In the genomic region with DNA sequence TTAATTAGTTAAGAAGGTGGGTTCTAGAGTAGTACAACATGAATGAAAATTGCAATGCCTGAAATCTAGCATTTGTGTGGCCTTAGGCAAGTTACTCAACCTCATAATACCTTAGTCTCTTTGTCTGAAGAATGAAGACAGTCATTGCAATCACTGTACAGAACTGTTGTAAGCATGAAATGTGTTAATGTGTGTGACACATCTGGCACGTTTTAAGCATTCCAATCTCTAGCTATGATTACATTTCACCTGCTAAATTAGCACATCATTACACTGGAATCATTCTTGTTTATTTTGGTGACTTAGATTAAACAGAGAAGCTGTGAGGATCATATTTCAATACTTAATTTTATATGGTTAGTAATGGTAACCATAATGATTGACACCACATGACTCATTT, we compare ENCODE assay signal across 26 cellular contexts.
"Had no signal": no experiment of that assay in that cellular context is flagged by ENCODE, and none has a peak within 500 bp of the region (broad histone marks: within the 10 kb centered on the region; RNA-seq: fewer than 3 reads in every experiment).

No MANE protein-coding gene starts in this region.

- H3K9me3 ChIP-seq: gastroesophageal sphincter, heart left ventricle, left lung, right atrium auricular region, suprapubic skin, transverse colon, vagina had no signal

- ATAC-seq: gastroesophageal sphincter; heart left ventricle; left cardiac atrium; left lung; naive thymus-derived CD4-positive, alpha-beta T cell; sciatic nerve; stimulated activated naive CD8-positive, alpha-beta T cell treated with anti-CD3 and anti-CD28 coated beads, Interleukin-15, amount 100 ng/mL, for 72 hours had no signal

- H3K4me3 ChIP-seq: coronary artery, gastroesophageal sphincter, heart left ventricle, hepatocyte, left lung, neural progenitor cell, right atrium auricular region, smooth muscle cell, suprapubic skin, transverse colon, vagina had no signal

- H3K27ac ChIP-seq: coronary artery, gastroesophageal sphincter, heart left ventricle, hepatocyte, left lung, neural progenitor cell, parathyroid adenoma, right atrium auricular region, suprapubic skin, transverse colon, vagina had no signal

- H3K4me1 ChIP-seq: gastroesophageal sphincter, heart left ventricle, left lung, neural progenitor cell, parathyroid adenoma, right atrium auricular region, suprapubic skin, transverse colon, vagina had no signal

- H3K27me3 ChIP-seq: gastroesophageal sphincter, heart left ventricle, hepatocyte, left lung, neural progenitor cell, right atrium auricular region, suprapubic skin, transverse colon, vagina had no signal

- H3K36me3 ChIP-seq: gastroesophageal sphincter, heart left ventricle, left lung, neural progenitor cell, right atrium auricular region, suprapubic skin, transverse colon, vagina had no signal

- DNase-seq: dermis blood vessel endothelial cell; effector memory CD4-positive, alpha-beta T cell; heart left ventricle; kidney; left cardiac atrium; left lung; mesendoderm; midbrain; naive thymus-derived CD4-positive, alpha-beta T cell; stimulated activated CD4-positive, alpha-beta T cell treated with anti-CD3 and anti-CD28 coated beads, Interleukin-12 subunit alpha, Interleukin-12 subunit beta, amount 100 ng/mL, for 4 hours; stimulated activated CD4-positive, alpha-beta T cell treated with anti-CD3 and anti-CD28 coated beads, Interleukin-1b, Interleukin-23, amount 100 ng/mL, for 48 hours; stimulated activated CD4-positive, alpha-beta T cell treated with anti-CD3 and anti-CD28 coated beads, Interleukin-4, amount 100 ng/mL, for 1 hour; stimulated activated CD8-positive, alpha-beta memory T cell treated with anti-CD3 and anti-CD28 coated beads, Interleukin-4, amount 100 ng/mL, for 48 hours; stimulated activated naive CD4-positive, alpha-beta T cell; stimulated activated naive CD8-positive, alpha-beta T cell treated with anti-CD3 and anti-CD28 coated beads, Interleukin-15, amount 100 ng/mL, for 72 hours; transverse colon had no signal
